28 cellular contexts compared by ENCODE assay signal in the genomic region with DNA sequence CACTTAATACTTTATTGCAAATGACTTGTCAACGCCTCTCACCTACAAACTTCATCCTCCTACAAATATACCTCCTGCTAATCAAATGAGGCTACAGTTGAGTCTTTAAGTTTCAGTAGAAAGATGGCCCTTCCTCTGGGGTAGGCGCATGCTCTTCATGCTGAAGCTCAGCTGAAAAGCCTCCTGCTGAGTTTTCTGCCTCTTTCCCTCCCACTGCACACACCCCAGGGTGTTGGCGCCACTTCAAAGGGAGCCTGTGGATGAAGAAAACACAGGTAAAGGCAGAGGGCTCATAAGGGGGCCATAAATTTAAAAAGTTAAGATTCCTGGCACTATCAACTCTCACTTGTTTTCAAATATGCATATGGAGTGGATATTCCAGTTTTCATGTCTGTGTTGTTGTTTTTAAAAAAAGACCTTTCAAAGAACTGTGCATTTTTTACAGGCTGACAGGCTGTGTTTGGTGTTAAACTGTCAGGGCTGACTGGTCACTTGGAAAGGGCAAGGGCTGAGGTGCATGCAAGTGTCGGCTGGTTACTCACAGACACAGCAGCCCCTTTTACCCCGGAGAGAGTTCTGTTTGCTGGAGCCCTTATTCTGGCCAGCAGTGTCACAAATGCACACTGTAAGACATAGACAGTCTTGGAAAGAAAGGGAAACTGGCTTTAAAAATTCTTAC. TPM values are rescaled to one million over a fixed set of nuclear protein-coding genes. Genes with fewer than 3 reads are reported as not detected.
DNase-seq lines count a peak whose midpoint lies in the region; ATAC-seq and TF ChIP-seq lines count a peak whose summit lies in the region.
"Had no signal": no experiment of that assay in that cellular context is flagged by ENCODE, and none has a peak within 500 bp of the region (broad histone marks: within the 10 kb centered on the region; RNA-seq: fewer than 3 reads in every experiment).

No MANE protein-coding gene starts in this region.

- H3K4me3 ChIP-seq in mucosa of descending colon, result no peak overlapping the region
- H3K4me3 ChIP-seq in SJCRH30, result no peak overlapping the region
- H3K4me3 ChIP-seq: coronary artery, esophagus squamous epithelium, gastrocnemius medialis, Peyer's patch, tibial nerve had no signal

- H3K36me3 ChIP-seq in mucosa of descending colon (ENCODE audit: low read depth), result no peaks in the 10 kb centered on the region
- H3K36me3 ChIP-seq in SJCRH30, result no peaks in the 10 kb centered on the region
- H3K36me3 ChIP-seq: gastrocnemius medialis, Peyer's patch, tibial nerve had no signal

- H3K27ac ChIP-seq in SJCRH30, result no peak overlapping the region
- H3K27ac ChIP-seq: coronary artery, esophagus squamous epithelium, gastrocnemius medialis, Peyer's patch, tibial nerve had no signal

- H3K27me3 Mint-ChIP-seq in WTC11 (ENCODE audit: low read depth), result no peaks in the 10 kb centered on the region
- no peaks in the 10 kb centered on the region for H3K27me3 Mint-ChIP-seq in activated T-helper 1 cell treated with anti-CD3 and anti-CD28 coated beads, Interleukin-12 subunit alpha, Interleukin-12 subunit beta, Interleukin-2, Interleukin-4 antibody, amounts not matched to agents 30 ng/mL and 10 ng/mL and 1 ng/mL, durations not matched to agents 14 hours and 24 hours and 36 hours (ENCODE audit: insufficient read depth)
- H3K27me3 Mint-ChIP-seq: CD4-positive, CD25-positive, alpha-beta regulatory T cell; stimulated activated naive CD8-positive, alpha-beta T cell treated with anti-CD3 and anti-CD28 coated beads, Interleukin-15, amount 100 ng/mL, for 72 hours had no signal

- H3K9me3 Mint-ChIP-seq in WTC11, result no peaks in the 10 kb centered on the region
- no peaks in the 10 kb centered on the region for H3K9me3 Mint-ChIP-seq in activated T-helper 1 cell treated with anti-CD3 and anti-CD28 coated beads, Interleukin-12 subunit alpha, Interleukin-12 subunit beta, Interleukin-2, Interleukin-4 antibody, amounts not matched to agents 30 ng/mL and 10 ng/mL and 1 ng/mL, durations not matched to agents 14 hours and 24 hours and 36 hours
- H3K9me3 Mint-ChIP-seq: CD4-positive, CD25-positive, alpha-beta regulatory T cell; H9; neural crest cell; stimulated activated naive CD8-positive, alpha-beta T cell treated with anti-CD3 and anti-CD28 coated beads, Interleukin-15, amount 100 ng/mL, for 72 hours had no signal

- DNase-seq in Caki2 (ENCODE audit: low read depth) (peak; percentile 21), WTC11 (ENCODE audit: low spot score) (no peak), mucosa of descending colon (peak in 2 of 3 donors; percentile 35 to 38), SJCRH30 (no peak)
- no peak for DNase-seq in activated T-helper 1 cell treated with anti-CD3 and anti-CD28 coated beads, Interleukin-12 subunit alpha, Interleukin-12 subunit beta, Interleukin-2, Interleukin-4 antibody, amounts not matched to agents 30 ng/mL and 10 ng/mL and 1 ng/mL, durations not matched to agents 14 hours and 24 hours and 36 hours (ENCODE audit: low spot score)
- DNase-seq: activated CD4-positive, alpha-beta T cell treated with anti-CD3 and anti-CD28 coated beads for 1 hour; activated naive CD4-positive, alpha-beta T cell; CD4-positive, CD25-positive, alpha-beta regulatory T cell; DMS 273 treated with DMSO at 0.1 percent for 48 hours; esophagus squamous epithelium; gastrocnemius medialis; H9; hippocampal formation; KG1; NCI-H1694 treated with DMSO at 0.1 percent for 48 hours; NCI-H446; NK-92 treated with Interleukin-12 subunit alpha and Interleukin-12 subunit beta, amount 100 ng/mL, for 24 hours; Peyer's patch; posterior cingulate gyrus; SIG-M5; stimulated activated naive CD8-positive, alpha-beta T cell treated with anti-CD3 and anti-CD28 coated beads, Interleukin-15, amount 100 ng/mL, for 72 hours; T-helper 1 cell had no signal

- in situ Hi-C loops in Caki2 (cut with HindIII; ENCODE audit: low pct_unique_long_range_greater_than_20kb, low sequenced_read_pairs), result no loop called here

- peaks cover 6% of the 10 kb centered on the region for H3K4me1 Mint-ChIP-seq in WTC11
- no peaks in the 10 kb centered on the region for H3K4me1 Mint-ChIP-seq in activated T-helper 1 cell treated with anti-CD3 and anti-CD28 coated beads, Interleukin-12 subunit alpha, Interleukin-12 subunit beta, Interleukin-2, Interleukin-4 antibody, amounts not matched to agents 30 ng/mL and 10 ng/mL and 1 ng/mL, durations not matched to agents 14 hours and 24 hours and 36 hours (ENCODE audit: low read depth)
- H3K4me1 Mint-ChIP-seq: neural crest cell; stimulated activated naive CD8-positive, alpha-beta T cell treated with anti-CD3 and anti-CD28 coated beads, Interleukin-15, amount 100 ng/mL, for 72 hours had no signal

- TF ChIP-seq RAD21 in Ishikawa (IDR thresholded peaks at IDR 0.05; ENCODE audit: low read depth), result 0 out of 2 replicates have a peak, but pooled peaks have one; percentile 0

- ATAC-seq in WTC11 (no peak), mucosa of descending colon (peak; percentile 58), HG03159 (IDR thresholded peaks at IDR 0.05; ENCODE audit: unreplicated experiment) (no peak), GM19395 (IDR thresholded peaks at IDR 0.05; ENCODE audit: unreplicated experiment) (no peak)
- ATAC-seq: gastrocnemius medialis; stimulated activated naive CD8-positive, alpha-beta T cell treated with anti-CD3 and anti-CD28 coated beads, Interleukin-15, amount 100 ng/mL, for 72 hours had no signal

- no peak overlapping the region for H3K27ac Mint-ChIP-seq in WTC11
- H3K27ac Mint-ChIP-seq in activated T-helper 1 cell treated with anti-CD3 and anti-CD28 coated beads, Interleukin-12 subunit alpha, Interleukin-12 subunit beta, Interleukin-2, Interleukin-4 antibody, amounts not matched to agents 30 ng/mL and 10 ng/mL and 1 ng/mL, durations not matched to agents 14 hours and 24 hours and 36 hours, result no peak overlapping the region
- H3K27ac Mint-ChIP-seq: H9 had no signal

- peaks cover 11% of the 10 kb centered on the region; the same call in 1 of the 2 replicates for H3K36me3 Mint-ChIP-seq in WTC11
- H3K36me3 Mint-ChIP-seq in activated T-helper 1 cell treated with anti-CD3 and anti-CD28 coated beads, Interleukin-12 subunit alpha, Interleukin-12 subunit beta, Interleukin-2, Interleukin-4 antibody, amounts not matched to agents 30 ng/mL and 10 ng/mL and 1 ng/mL, durations not matched to agents 14 hours and 24 hours and 36 hours (ENCODE audit: low read depth), result peaks cover 10% of the 10 kb centered on the region

- H3K4me1 ChIP-seq in mucosa of descending colon (ENCODE audit: low read depth) (peaks cover 5% of the 10 kb centered on the region), SJCRH30 (no peaks in the 10 kb centered on the region)
- H3K4me1 ChIP-seq: gastrocnemius medialis, Peyer's patch, tibial nerve had no signal

- CTCF ChIA-PET in WTC11 (lab: Charles Lee), result interaction anchor here (0.8 kb wide), 1 partner anchor 29 kb away, joined by 3 read pairs; no protein-coding TSS in a partner anchor

- H3K4me3 Mint-ChIP-seq in WTC11, result no peak overlapping the region
- H3K4me3 Mint-ChIP-seq in activated T-helper 1 cell treated with anti-CD3 and anti-CD28 coated beads, Interleukin-12 subunit alpha, Interleukin-12 subunit beta, Interleukin-2, Interleukin-4 antibody, amounts not matched to agents 30 ng/mL and 10 ng/mL and 1 ng/mL, durations not matched to agents 14 hours and 24 hours and 36 hours, result no peak overlapping the region
- H3K4me3 Mint-ChIP-seq: CD4-positive, CD25-positive, alpha-beta regulatory T cell; H9; neural crest cell; stimulated activated naive CD8-positive, alpha-beta T cell treated with anti-CD3 and anti-CD28 coated beads, Interleukin-15, amount 100 ng/mL, for 72 hours had no signal

- TF ChIP-seq EP300 in Ishikawa (IDR thresholded peaks at IDR 0.05; ENCODE audit: borderline replicate concordance), result peak; percentile 87

- intact Hi-C loops in mucosa of descending colon (cut with DNase I, micrococcal nuclease), result no loop called here
- intact Hi-C loops in activated T-helper 1 cell treated with anti-CD3 and anti-CD28 coated beads, Interleukin-12 subunit alpha, Interleukin-12 subunit beta, Interleukin-2, Interleukin-4 antibody, amounts not matched to agents 30 ng/mL and 10 ng/mL and 1 ng/mL, durations not matched to agents 14 hours and 24 hours and 36 hours (cut with micrococcal nuclease), result no loop called here

- no peaks in the 10 kb centered on the region for H3K27me3 ChIP-seq in SJCRH30
- H3K27me3 ChIP-seq: gastrocnemius medialis, Peyer's patch, tibial nerve had no signal

- POLR2A ChIA-PET in WTC11 (lab: Charles Lee), result no interaction called here

- H3K9me3 ChIP-seq in mucosa of descending colon, result no peaks in the 10 kb centered on the region
- H3K9me3 ChIP-seq in SJCRH30 (replicated peaks), result no peaks in the 10 kb centered on the region
- H3K9me3 ChIP-seq: esophagus squamous epithelium, gastrocnemius medialis, Peyer's patch, tibial nerve had no signal

- no peak for TF ChIP-seq CTCF in WTC11 (IDR thresholded peaks at IDR 0.05)
- no peak for TF ChIP-seq CTCF in mucosa of descending colon (IDR thresholded peaks at IDR 0.05)

TF ChIP-seq in Ishikawa, 13 proteins besides CTCF, POLR2A, EP300 and RAD21 (continues in another document):
- TF ChIP-seq CEBPB (IDR thresholded peaks at IDR 0.05) (peak; percentile 56), FOXM1 (IDR thresholded peaks at IDR 0.05; ENCODE audit: borderline replicate concordance, low read depth) (peak; percentile 76; the same call in 1 of the 2 replicates), TCF12 (IDR thresholded peaks at IDR 0.05; ENCODE audit: low read depth) (peak; percentile 89), NFIC (IDR thresholded peaks at IDR 0.05) (peak; percentile 99), YY1 (IDR thresholded peaks at IDR 0.05; ENCODE audit: low read depth) (peak; percentile 36; the same call in 1 of the 2 replicates), EGR1 (IDR thresholded peaks at IDR 0.05) (no peak)

TF ChIP-seq in WTC11, 78 proteins besides CTCF, POLR2A, EP300 and RAD21 (continues in another document):
- TF ChIP-seq, protein P1, sequence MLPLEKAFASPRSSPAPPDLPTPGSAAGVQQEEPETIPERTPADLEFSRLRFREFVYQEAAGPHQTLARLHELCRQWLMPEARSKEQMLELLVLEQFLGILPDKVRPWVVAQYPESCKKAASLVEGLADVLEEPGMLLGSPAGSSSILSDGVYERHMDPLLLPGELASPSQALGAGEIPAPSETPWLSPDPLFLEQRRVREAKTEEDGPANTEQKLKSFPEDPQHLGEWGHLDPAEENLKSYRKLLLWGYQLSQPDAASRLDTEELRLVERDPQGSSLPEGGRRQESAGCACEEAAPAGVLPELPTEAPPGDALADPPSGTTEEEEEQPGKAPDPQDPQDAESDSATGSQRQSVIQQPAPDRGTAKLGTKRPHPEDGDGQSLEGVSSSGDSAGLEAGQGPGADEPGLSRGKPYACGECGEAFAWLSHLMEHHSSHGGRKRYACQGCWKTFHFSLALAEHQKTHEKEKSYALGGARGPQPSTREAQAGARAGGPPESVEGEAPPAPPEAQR (CRISPR knock-in tag; IDR thresholded peaks at IDR 0.05), result no peak

RNA-seq across cellular contexts. Expression of a gene that starts 42.9 kb away (rescaled TPM):
- 33.3 and 59.0 TPM in 2 replicates for total RNA-seq in Caki2 (2014; rRNA removed; shearing (Covaris generic); ENCODE audit: low replicate concordance)
- total RNA-seq in WTC11 (2021) (8.6 to 10.3 TPM (median 10.1 TPM) in 3 replicates), mucosa of descending colon (10 to 100 TPM; 55.3 to 74.3 (median 56.4) TPM)
- 56.6 and 66.2 TPM in 2 replicates for total RNA-seq in activated T-helper 1 cell treated with anti-CD3 and anti-CD28 coated beads, Interleukin-12 subunit alpha, Interleukin-12 subunit beta, Interleukin-2, Interleukin-4 antibody, amounts not matched to agents 30 ng/mL and 10 ng/mL and 1 ng/mL, durations not matched to agents 14 hours and 24 hours and 36 hours
- total RNA-seq in SJCRH30 (2014; rRNA removed; shearing (Covaris generic)), result 13.3 and 15.0 TPM in 2 replicates

Comparison
In these comparisons a context has a peak if more than half of its experiments do, and no peak if none do; other contexts are left out.
1. DNase-seq: peak in Caki2 (single experiment) and mucosa of descending colon (2 of 3); none in WTC11 (single experiment), activated T-helper 1 cell treated with anti-CD3 and anti-CD28 coated beads, Interleukin-12 subunit alpha, Interleukin-12 subunit beta, Interleukin-2, Interleukin-4 antibody, amounts not matched to agents 30 ng/mL and 10 ng/mL and 1 ng/mL, durations not matched to agents 14 hours and 24 hours and 36 hours (single experiment) and SJCRH30 (0 of 2).